25 cellular contexts compared by ENCODE assay signal in the genomic region with DNA sequence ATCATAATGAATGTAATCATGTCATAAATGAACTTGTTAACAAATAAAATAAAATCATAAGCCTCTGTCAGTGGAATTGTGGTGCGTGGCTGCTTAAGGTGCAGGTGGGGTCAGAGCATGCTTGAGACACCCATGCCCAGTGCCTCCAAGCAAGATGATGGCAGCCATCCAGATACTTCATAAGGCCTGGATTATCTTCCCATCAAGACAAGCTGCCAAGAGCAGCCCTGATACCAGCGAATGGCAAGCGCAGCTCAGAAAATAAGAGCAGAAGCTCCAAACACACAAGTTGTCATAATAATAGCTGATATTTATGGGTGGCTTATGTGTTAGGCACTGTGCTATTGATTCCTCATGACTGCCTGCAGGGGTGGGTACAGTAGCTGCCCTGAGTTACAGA. TPM values are rescaled to one million over a fixed set of nuclear protein-coding genes. Genes with fewer than 3 reads are reported as not detected.
"Had no signal": no experiment of that assay in that cellular context is flagged by ENCODE, and none has a peak within 500 bp of the region (broad histone marks: within the 10 kb centered on the region; RNA-seq: fewer than 3 reads in every experiment).

No MANE protein-coding gene starts in this region.

- H3K4me3 ChIP-seq: esophagus muscularis mucosa, gastrocnemius medialis, lung, neural progenitor cell, pancreas, prostate gland, right lobe of liver, tibial artery, upper lobe of left lung, uterus had no signal

- H3K36me3 ChIP-seq: esophagus muscularis mucosa, gastrocnemius medialis, neural progenitor cell, pancreas, prostate gland, right lobe of liver, tibial artery, upper lobe of left lung, uterus had no signal

- ATAC-seq: effector memory CD8-positive, alpha-beta T cell; gastrocnemius medialis; left cardiac atrium; left ventricle myocardium superior; natural killer cell treated with Interleukin-12 subunit alpha and Interleukin-12 subunit beta and Interleukin-15 and Interleukin-18, amount 100 ng/mL, for 72 hours; pancreas; right lobe of liver; stimulated activated memory B cell treated with anti-CD40 and anti-IgM and Interleukin-4, amounts not matched to agents 10 μg/mL and 1 μg/mL and 100 μg/mL, for 72 hours had no signal

- H3K27me3 ChIP-seq: pancreas, right lobe of liver, upper lobe of left lung had no signal

- DNase-seq: effector memory CD8-positive, alpha-beta T cell; gastrocnemius medialis; immature natural killer cell; left cardiac atrium; left ventricle myocardium superior; mesenchymal stem cell; midbrain; nucleus accumbens; pancreas; right lobe of liver; stimulated activated CD4-positive, alpha-beta T cell treated with anti-CD3 and anti-CD28 coated beads, Interleukin-4, amount 100 ng/mL, for 1 hour; stimulated activated CD8-positive, alpha-beta memory T cell treated with anti-CD3 and anti-CD28 coated beads, Interleukin-4, amount 100 ng/mL, for 48 hours; tibial artery; upper lobe of left lung; uterus had no signal

- H3K4me1 ChIP-seq: prostate gland, right lobe of liver, uterus had no signal

- H3K27ac ChIP-seq: epithelial cell of prostate, esophagus muscularis mucosa, gastrocnemius medialis, neural progenitor cell, pancreas, prostate gland, right lobe of liver, tibial artery, upper lobe of left lung, uterus had no signal

- H3K4me2 ChIP-seq: neural progenitor cell had no signal

- H2AFZ ChIP-seq: neural progenitor cell had no signal

- H3K9me3 ChIP-seq: esophagus muscularis mucosa, gastrocnemius medialis, pancreas, prostate gland, right lobe of liver, tibial artery, upper lobe of left lung, uterus had no signal

RNA-seq across cellular contexts. Expression of gene LMX1B, which starts 21.8 kb away (rescaled TPM):
- total RNA-seq: fibroblast of villous mesenchyme; natural killer cell treated with Interleukin-12 subunit alpha and Interleukin-12 subunit beta and Interleukin-15 and Interleukin-18, amount 100 ng/mL, for 72 hours; renal cortical epithelial cell; right lobe of liver; temporal lobe; uterus had no signal
